In genomic region chr17:38750312-38751121, GRCh38 we compare ENCODE assay signal across 8 cellular contexts. TPM values are rescaled to one million over a fixed set of nuclear protein-coding genes. Genes with fewer than 3 reads are reported as not detected.
DNase-seq lines count a peak whose midpoint lies in the region; ATAC-seq and TF ChIP-seq lines count a peak whose summit lies in the region.

No MANE protein-coding gene starts in this region.

- intact Hi-C loops in MCF 10A (cut with micrococcal nuclease): loop anchor here (10.0 kb wide), 1 partner anchor 46 kb away; the partner anchor contains the start of gene MLLT6

- H3K36me3 ChIP-seq in mesodermal cell (ENCODE audit: control insufficient read depth, insufficient read depth, low read length): peaks cover 20% of the 10 kb centered on the region

- ATAC-seq in GM21390 (IDR thresholded peaks at IDR 0.05; ENCODE audit: unreplicated experiment) (no peak), HG03571 (IDR thresholded peaks at IDR 0.05; ENCODE audit: unreplicated experiment) (no peak)

- H3K4me3 Mint-ChIP-seq in T-helper 1 cell treated with Interleukin-12 subunit alpha and Interleukin-12 subunit beta and Interleukin-4 antibody, amounts not matched to agents 30 μg/mL and 1 μg/mL, for 36 hours: peak overlapping the region; percentile 99
- peak overlapping the region; percentile 96 for H3K4me3 Mint-ChIP-seq in MCF 10A (ENCODE audit: unreplicated experiment)

- no peak for TF ChIP-seq CTCF in MCF 10A (IDR thresholded peaks at IDR 0.05; ENCODE audit: unreplicated experiment)

- H3K27ac Mint-ChIP-seq in T-helper 1 cell treated with Interleukin-12 subunit alpha and Interleukin-12 subunit beta and Interleukin-4 antibody, amounts not matched to agents 30 μg/mL and 1 μg/mL, for 36 hours: peak overlapping the region; percentile 94
- H3K27ac Mint-ChIP-seq in MCF 10A (ENCODE audit: low read depth, unreplicated experiment): peak overlapping the region; percentile 98

- 4 to 5% methylated on average over 25 to 28 of the region's 28 CpGs for WGBS in mesodermal cell (ENCODE audit: insufficient coverage in 2 of 2), 2 experiments

- no peaks in the 10 kb centered on the region for H3K9me3 ChIP-seq in mesodermal cell (ENCODE audit: control insufficient read depth, low read length)

- CTCF ChIA-PET in MCF 10A (lab: Yijun Ruan, JAX): interaction anchor here (0.6 kb wide), 2 partner anchors 16 to 94 kb away, joined by 3 to 4 read pairs; no protein-coding TSS in a partner anchor

- H3K27me3 Mint-ChIP-seq in T-helper 1 cell treated with Interleukin-12 subunit alpha and Interleukin-12 subunit beta and Interleukin-4 antibody, amounts not matched to agents 30 μg/mL and 1 μg/mL, for 36 hours (ENCODE audit: low read depth): peaks cover 39% of the 10 kb centered on the region
- no peaks in the 10 kb centered on the region for H3K27me3 Mint-ChIP-seq in MCF 10A (ENCODE audit: insufficient read depth, unreplicated experiment)

- POLR2A ChIA-PET in MCF 10A (lab: Yijun Ruan, JAX): interaction anchor here (0.7 to 4.4 kb wide), 13 partner anchors 8 to 1276 kb away, joined by 3 to 46 read pairs (median 5); partner anchors contain the start of genes CISD3, LASP1, MLLT6 and PIP4K2B

- H3K9me3 Mint-ChIP-seq in T-helper 1 cell treated with Interleukin-12 subunit alpha and Interleukin-12 subunit beta and Interleukin-4 antibody, amounts not matched to agents 30 μg/mL and 1 μg/mL, for 36 hours: no peaks in the 10 kb centered on the region
- no peaks in the 10 kb centered on the region for H3K9me3 Mint-ChIP-seq in MCF 10A (ENCODE audit: unreplicated experiment)

- peaks cover 14% of the 10 kb centered on the region for H3K36me3 Mint-ChIP-seq in T-helper 1 cell treated with Interleukin-12 subunit alpha and Interleukin-12 subunit beta and Interleukin-4 antibody, amounts not matched to agents 30 μg/mL and 1 μg/mL, for 36 hours (ENCODE audit: low read depth)
- H3K36me3 Mint-ChIP-seq in MCF 10A (ENCODE audit: insufficient read depth, unreplicated experiment): peaks cover 42% of the 10 kb centered on the region

- peak overlapping the region; percentile 91 for H3K4me3 ChIP-seq in mesodermal cell (ENCODE audit: extremely low read depth, insufficient read depth, low read length, poor library complexity, severe bottlenecking)

- no peak overlapping the region for H3K27ac ChIP-seq in mesodermal cell (ENCODE audit: low read depth, low read length, severe bottlenecking)

- DNase-seq in T-helper 1 cell: no peak
- peak; percentile 24 for DNase-seq in NCI-H526 treated with DMSO at 0.1 percent for 48 hours (lab: John Stamatoyannopoulos, UW)
- peak; percentile 55 for DNase-seq in MCF 10A (ENCODE audit: unreplicated experiment)
- no peak for DNase-seq in COLO829 (ENCODE audit: low spot score)

- H3K4me1 Mint-ChIP-seq in T-helper 1 cell treated with Interleukin-12 subunit alpha and Interleukin-12 subunit beta and Interleukin-4 antibody, amounts not matched to agents 30 μg/mL and 1 μg/mL, for 36 hours (ENCODE audit: low read depth): peaks cover 37% of the 10 kb centered on the region
- H3K4me1 Mint-ChIP-seq in MCF 10A (ENCODE audit: insufficient read depth, unreplicated experiment): peaks cover 41% of the 10 kb centered on the region

- H3K4me1 ChIP-seq in mesodermal cell (ENCODE audit: control insufficient read depth, insufficient read depth, low read length, poor library complexity, severe bottlenecking): peaks cover 3% of the 10 kb centered on the region

- no TSS peak for BruUV-seq in MCF 10A (replicated peaks; lab: Mats Ljungman, UMichigan)

RNA-seq across cellular contexts. Expression of gene PSMB3, which starts 2.0 kb away (rescaled TPM):
- 124 and 145 TPM in 2 replicates for total RNA-seq in MCF 10A (2022)
- polyA plus RNA-seq in mesodermal cell (2013, experiment 1 of 2): 253 TPM
- polyA plus RNA-seq in mesodermal cell (2013, experiment 2 of 2): 243 TPM

RNA-seq across cellular contexts. Expression of gene PCGF2, which starts 2.4 kb away (rescaled TPM):
- total RNA-seq in MCF 10A (2022): 32.6 and 39.5 TPM in 2 replicates
- 63.2 TPM for polyA plus RNA-seq in mesodermal cell (2013, experiment 1 of 2)
- 51.2 TPM for polyA plus RNA-seq in mesodermal cell (2013, experiment 2 of 2)

RNA-seq across cellular contexts. Expression of gene CISD3, which starts 20.4 kb away (rescaled TPM):
- 36.8 and 42.0 TPM in 2 replicates for total RNA-seq in MCF 10A (2022)
- polyA plus RNA-seq in mesodermal cell (2013, experiment 1 of 2): 11.4 TPM
- 12.5 TPM for polyA plus RNA-seq in mesodermal cell (2013, experiment 2 of 2)

RNA-seq across cellular contexts. Expression of gene MLLT6, which starts 45.4 kb away (rescaled TPM):
- total RNA-seq in MCF 10A (2022): 59.6 and 65.3 TPM in 2 replicates
- polyA plus RNA-seq in mesodermal cell (2013, experiment 1 of 2): 29.5 TPM
- 25.8 TPM for polyA plus RNA-seq in mesodermal cell (2013, experiment 2 of 2)

RNA-seq across cellular contexts. Expression of gene PIP4K2B, which starts 48.8 kb away (rescaled TPM):
- 25.9 and 27.4 TPM in 2 replicates for total RNA-seq in MCF 10A (2022)
- polyA plus RNA-seq in mesodermal cell (2013, experiment 1 of 2): 48.8 TPM
- 39.8 TPM for polyA plus RNA-seq in mesodermal cell (2013, experiment 2 of 2)

Comparison
In these comparisons a context has a peak if more than half of its experiments do, and no peak if none do; other contexts are left out.
1. DNase-seq: peak in NCI-H526 treated with DMSO at 0.1 percent for 48 hours (single experiment) and MCF 10A (single experiment); none in T-helper 1 cell (0 of 5) and COLO829 (single experiment).